ENCODE assay signal across 15 cellular contexts in the genomic region with DNA sequence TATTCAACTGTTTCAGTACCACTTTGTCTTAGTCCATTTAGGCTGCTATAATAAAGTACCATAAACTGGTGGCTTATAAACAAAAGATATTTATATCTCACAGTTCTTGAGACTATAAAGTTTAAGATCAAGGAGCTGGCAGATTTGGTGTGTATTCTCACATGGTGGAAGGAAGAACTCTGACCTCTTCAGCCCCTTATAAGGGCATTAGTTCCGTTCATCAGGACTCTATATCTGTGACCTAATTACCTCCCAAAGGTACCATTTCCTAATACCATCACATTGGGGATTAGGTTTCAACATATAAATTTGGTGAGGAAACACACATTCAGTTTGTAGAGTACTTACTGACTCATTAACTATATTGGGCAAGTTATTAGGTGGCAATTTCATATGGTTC. TPM values are rescaled to one million over a fixed set of nuclear protein-coding genes. Genes with fewer than 3 reads are reported as not detected.
DNase-seq lines count a peak whose midpoint lies in the region; ATAC-seq, FAIRE-seq and TF ChIP-seq lines count a peak whose summit lies in the region.
"Had no signal": no experiment of that assay in that cellular context is flagged by ENCODE, and none has a peak within 500 bp of the region (broad histone marks: within the 10 kb centered on the region; RNA-seq: fewer than 3 reads in every experiment).

No MANE protein-coding gene starts in this region.

- peaks cover 4% of the 10 kb centered on the region for H3K4me1 ChIP-seq in astrocyte (ENCODE audit: insufficient read depth, low read length)

- peak; percentile 38 for ATAC-seq in GM18907 (IDR thresholded peaks at IDR 0.05; ENCODE audit: unreplicated experiment)
- ATAC-seq in HG03196 (IDR thresholded peaks at IDR 0.05; ENCODE audit: unreplicated experiment): peak; percentile 31
- ATAC-seq in HG02840 (IDR thresholded peaks at IDR 0.05; ENCODE audit: low FRiP score, unreplicated experiment): no peak

- H3K27ac Mint-ChIP-seq in astrocyte (ENCODE audit: unreplicated experiment): no peak overlapping the region
- H3K27ac Mint-ChIP-seq: B cell; CD4-positive, alpha-beta T cell; HFFc6 had no signal

- H3K9ac ChIP-seq in astrocyte (ENCODE audit: low read length): no peak overlapping the region

- no peaks in the 10 kb centered on the region for H3K36me3 Mint-ChIP-seq in astrocyte (ENCODE audit: low read depth, unreplicated experiment)

- no peaks in the 10 kb centered on the region for H3K79me2 ChIP-seq in astrocyte (ENCODE audit: insufficient read depth, low read length)

- FAIRE-seq in astrocyte (lab: Jason Lieb, UNC) (peak; percentile 45), GM12891 (lab: Jason Lieb, UNC) (no peak), frontal cortex (lab: Jason Lieb, UNC) (no peak)

- H3K4me3 Mint-ChIP-seq in astrocyte (ENCODE audit: unreplicated experiment): no peak overlapping the region
- H3K4me3 Mint-ChIP-seq: B cell; CD4-positive, alpha-beta T cell; HFFc6 had no signal

- no peak overlapping the region for H3K4me3 ChIP-seq in astrocyte (ENCODE audit: insufficient read depth, low read depth, low read length)

- no peak overlapping the region for H2AFZ ChIP-seq in astrocyte (ENCODE audit: low read depth, low read length)

- no peaks in the 10 kb centered on the region for H4K20me1 ChIP-seq in astrocyte (ENCODE audit: insufficient read depth, low read length)

- no peak for TF ChIP-seq POLR2A in GM12891 (IDR thresholded peaks at IDR 0.05; ENCODE audit: low read depth, low read length)

- no peak overlapping the region for H3K4me2 ChIP-seq in astrocyte (ENCODE audit: low read length)

- no peaks in the 10 kb centered on the region for H3K9me3 ChIP-seq in astrocyte (ENCODE audit: insufficient read depth, low read depth, low read length)

- H3K27me3 ChIP-seq in astrocyte (ENCODE audit: insufficient read depth, low read length): no peaks in the 10 kb centered on the region

- no peaks in the 10 kb centered on the region for H3K9me3 Mint-ChIP-seq in astrocyte (ENCODE audit: unreplicated experiment)
- H3K9me3 Mint-ChIP-seq: CD4-positive, alpha-beta T cell; HFFc6 had no signal

- no peak overlapping the region for H3K27ac ChIP-seq in astrocyte (ENCODE audit: low read depth, low read length)

- H3K36me3 ChIP-seq in astrocyte (ENCODE audit: insufficient read depth, low read length): no peaks in the 10 kb centered on the region

- DNase-seq in astrocyte (ENCODE audit: low read depth): no peak
- no peak for DNase-seq in GM12891 (ENCODE audit: insufficient read length, low spot score)
- no peak for DNase-seq in frontal cortex (ENCODE audit: low spot score in 2 of 2)
- no peak for DNase-seq in COLO829 (ENCODE audit: low spot score)
- DNase-seq: C1 segment of cervical spinal cord; CD4-positive, alpha-beta T cell; DMS79; HCEC 1CT; HFFc6; IMR-90; KBM-7 had no signal

- no peak for TF ChIP-seq CTCF in astrocyte (IDR thresholded peaks at IDR 0.05; ENCODE audit: insufficient read depth, low read depth, low read length)

- no peaks in the 10 kb centered on the region for H3K27me3 Mint-ChIP-seq in astrocyte (ENCODE audit: low read depth, unreplicated experiment)

- peaks cover 14% of the 10 kb centered on the region for H3K4me1 Mint-ChIP-seq in astrocyte (ENCODE audit: low read depth, unreplicated experiment)
- H3K4me1 Mint-ChIP-seq: B cell had no signal

TF ChIP-seq in GM12891, 5 proteins besides CTCF, POLR2A, EP300 and RAD21:
- TF ChIP-seq SPI1 (IDR thresholded peaks at IDR 0.05; ENCODE audit: low read depth, low read length) (no peak), TAF1 (IDR thresholded peaks at IDR 0.05; ENCODE audit: low read depth, low read length) (no peak), PAX5 (IDR thresholded peaks at IDR 0.05; ENCODE audit: insufficient read depth, low read length, severe bottlenecking) (no peak), POLR2AphosphoS5 (IDR thresholded peaks at IDR 0.05; ENCODE audit: low read depth, low read length) (no peak), POU2F2 (IDR thresholded peaks at IDR 0.05; ENCODE audit: low read depth, low read length) (no peak)

RNA-seq across cellular contexts. Expression of a gene that starts 10.7 kb away (rescaled TPM):
- 21.7 and 25.4 TPM in 2 replicates for total RNA-seq in astrocyte
- 22.0 TPM for polyA plus RNA-seq in GM12891 (2012; ENCODE audit: low read depth, missing spikeins)
- 70.5 TPM for total RNA-seq in frontal cortex
